ENCODE assay signal across 23 cellular contexts in the genomic region with DNA sequence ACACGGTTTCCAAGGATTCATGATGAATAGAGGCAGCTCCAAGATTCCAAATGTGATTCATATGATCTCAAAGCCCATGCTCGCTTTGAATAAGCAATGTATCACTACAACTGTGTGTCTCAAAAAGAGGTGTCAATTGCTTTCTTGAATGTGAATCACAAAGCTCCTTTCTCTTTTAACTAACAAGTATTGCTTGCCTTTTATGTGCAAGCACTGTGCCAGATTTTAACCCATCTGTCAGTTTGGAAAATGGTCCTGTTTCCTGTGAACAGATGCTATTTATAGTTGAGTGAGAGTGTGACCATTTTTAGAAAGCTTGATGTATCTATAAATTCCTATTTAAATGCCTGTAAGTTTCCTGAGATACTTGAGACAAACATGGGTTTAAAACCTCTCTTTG. TPM values are rescaled to one million over a fixed set of nuclear protein-coding genes. Genes with fewer than 3 reads are reported as not detected.
DNase-seq lines count a peak whose midpoint lies in the region; ATAC-seq and TF ChIP-seq lines count a peak whose summit lies in the region.
"Had no signal": no experiment of that assay in that cellular context is flagged by ENCODE, and none has a peak within 500 bp of the region (broad histone marks: within the 10 kb centered on the region; RNA-seq: fewer than 3 reads in every experiment).

No MANE protein-coding gene starts in this region.

- H3K4me2 ChIP-seq in Loucy (ENCODE audit: low read depth, low read length, poor library complexity, severe bottlenecking) = peak overlapping the region; percentile 29
- H3K4me2 ChIP-seq: GM23338, SK-N-SH had no signal

- H2AFZ ChIP-seq in Loucy (ENCODE audit: low read length) = peak overlapping the region; percentile 39
- H2AFZ ChIP-seq: GM23338 had no signal

- no peaks in the 10 kb centered on the region for H3K9me3 ChIP-seq in Loucy (ENCODE audit: insufficient read depth, low read depth, low read length)
- H3K9me3 ChIP-seq: SK-N-SH had no signal

- no peaks in the 10 kb centered on the region for H3K36me3 Mint-ChIP-seq in brain
- H3K36me3 Mint-ChIP-seq in activated CD4-positive, alpha-beta T cell treated with anti-CD3 and anti-CD28 coated beads, Interleukin-2, amount 10 ng/mL, durations not matched to agents 24 days and 14 days (ENCODE audit: low read depth) = no peaks in the 10 kb centered on the region
- H3K36me3 Mint-ChIP-seq: CD8-positive, alpha-beta memory T cell; IgD-negative memory B cell had no signal

- H3K4me3 Mint-ChIP-seq in brain = peak overlapping the region in 2 of 5 experiments; percentile 48 to 79
- H3K4me3 Mint-ChIP-seq in activated CD4-positive, alpha-beta T cell treated with anti-CD3 and anti-CD28 coated beads, Interleukin-2, amount 10 ng/mL, durations not matched to agents 24 days and 14 days = no peak overlapping the region
- H3K4me3 Mint-ChIP-seq: CD8-positive, alpha-beta memory T cell; GM23338; IgD-negative memory B cell had no signal

- DNase-seq in COLO829 (ENCODE audit: low spot score) = peak; percentile 6
- peak; percentile 69 for DNase-seq in middle frontal gyrus (ENCODE audit: extremely low spot score, low spot score)
- DNase-seq in activated CD4-positive, alpha-beta T cell treated with anti-CD3 and anti-CD28 coated beads, Interleukin-2, amount 10 ng/mL, durations not matched to agents 24 days and 14 days = no peak
- DNase-seq: ACHN; CD8-positive, alpha-beta memory T cell; EL; Karpas-422; NCI-H1436; NCI-H2029 treated with DMSO at 0.1 percent for 48 hours; NCI-H748 treated with DMSO at 0.1 percent for 48 hours; SIG-M5; SK-N-SH had no signal

- H3K4me1 ChIP-seq in Loucy (ENCODE audit: insufficient read depth, low read length, poor library complexity, severe bottlenecking) = peaks cover 25% of the 10 kb centered on the region

- H3K27me3 ChIP-seq in Loucy (ENCODE audit: insufficient read depth, low read length, poor library complexity, severe bottlenecking) = no peaks in the 10 kb centered on the region

- H3K9me2 ChIP-seq in Loucy (replicated peaks; ENCODE audit: low read depth, low read length) = no peaks in the 10 kb centered on the region
- H3K9me2 ChIP-seq: SK-N-SH had no signal

- peaks cover 16% of the 10 kb centered on the region for H3K4me1 Mint-ChIP-seq in brain
- no peaks in the 10 kb centered on the region for H3K4me1 Mint-ChIP-seq in activated CD4-positive, alpha-beta T cell treated with anti-CD3 and anti-CD28 coated beads, Interleukin-2, amount 10 ng/mL, durations not matched to agents 24 days and 14 days
- H3K4me1 Mint-ChIP-seq: CD8-positive, alpha-beta memory T cell; IgD-negative memory B cell had no signal

- TF ChIP-seq CTCF in Loucy (conservative IDR thresholded peaks at IDR 0.05; ENCODE audit: low read length) (no peak), brain (conservative IDR thresholded peaks at IDR 0.05) (no peak)

- H3K79me2 ChIP-seq in Loucy (ENCODE audit: insufficient read depth, low read length) = no peaks in the 10 kb centered on the region

- ATAC-seq in GM19463 (IDR thresholded peaks at IDR 0.05; ENCODE audit: unreplicated experiment) = no peak
- ATAC-seq in GM21390 (IDR thresholded peaks at IDR 0.05; ENCODE audit: unreplicated experiment) = no peak
- ATAC-seq: HCT116, Panc1 had no signal

- H3F3A ChIP-seq in Loucy (ENCODE audit: low read depth) = no peaks in the 10 kb centered on the region

- H3K36me3 ChIP-seq in Loucy (ENCODE audit: insufficient read depth, low read length) = no peaks in the 10 kb centered on the region

- intact Hi-C loops in activated CD4-positive, alpha-beta T cell treated with anti-CD3 and anti-CD28 coated beads, Interleukin-2, amount 10 ng/mL, durations not matched to agents 24 days and 14 days (cut with micrococcal nuclease) = no loop called here

- peak overlapping the region; percentile 0 for H3K4me3 ChIP-seq in Loucy (ENCODE audit: low read length, poor library complexity, severe bottlenecking)
- H3K4me3 ChIP-seq: GM23338 had no signal

- H3K27ac Mint-ChIP-seq in brain = peak overlapping the region in 4 of 5 experiments; percentile 30 to 95 (median 91)
- no peak overlapping the region for H3K27ac Mint-ChIP-seq in activated CD4-positive, alpha-beta T cell treated with anti-CD3 and anti-CD28 coated beads, Interleukin-2, amount 10 ng/mL, durations not matched to agents 24 days and 14 days
- H3K27ac Mint-ChIP-seq: CD8-positive, alpha-beta memory T cell; GM23338; IgD-negative memory B cell had no signal

- no peaks in the 10 kb centered on the region for H4K20me1 ChIP-seq in Loucy (ENCODE audit: insufficient read depth, low read length, poor library complexity, severe bottlenecking)

- H3K27me3 Mint-ChIP-seq in brain = no peaks in the 10 kb centered on the region
- no peaks in the 10 kb centered on the region for H3K27me3 Mint-ChIP-seq in activated CD4-positive, alpha-beta T cell treated with anti-CD3 and anti-CD28 coated beads, Interleukin-2, amount 10 ng/mL, durations not matched to agents 24 days and 14 days

- H3K9ac ChIP-seq in Loucy (ENCODE audit: low read depth, low read length, poor library complexity, severe bottlenecking) = no peak overlapping the region
- H3K9ac ChIP-seq: SK-N-SH had no signal

- peaks cover 0 to 4% (median 0%) of the 10 kb centered on the region in 5 experiments for H3K9me3 Mint-ChIP-seq in brain
- H3K9me3 Mint-ChIP-seq in activated CD4-positive, alpha-beta T cell treated with anti-CD3 and anti-CD28 coated beads, Interleukin-2, amount 10 ng/mL, durations not matched to agents 24 days and 14 days = no peaks in the 10 kb centered on the region
- H3K9me3 Mint-ChIP-seq: GM23338 had no signal

RNA-seq across cellular contexts. Expression of a gene that starts 6.5 kb away (rescaled TPM):
- not detected for polyA plus RNA-seq in brain (ENCODE audit: insufficient read depth, low read depth, low replicate concordance)
- total RNA-seq in activated CD4-positive, alpha-beta T cell treated with anti-CD3 and anti-CD28 coated beads, Interleukin-2, amount 10 ng/mL, durations not matched to agents 24 days and 14 days = not detected in 2 replicates
- total RNA-seq: GM23338; MCF 10A; NCI-H460; T-helper 2 cell treated with Interferon-gamma antibody and Interleukin-4, amounts not matched to agents 100 ng/mL and 5 ng/mL, for 36 hours had no signal
- polyA plus RNA-seq: CD8-positive, alpha-beta memory T cell; GM23338; IgD-negative memory B cell; SK-N-SH had no signal

RNA-seq across cellular contexts. Expression of a gene that starts 19.1 kb away (rescaled TPM):
- polyA plus RNA-seq in brain (ENCODE audit: insufficient read depth, low read depth, low replicate concordance) = not detected
- not detected in 2 replicates for total RNA-seq in activated CD4-positive, alpha-beta T cell treated with anti-CD3 and anti-CD28 coated beads, Interleukin-2, amount 10 ng/mL, durations not matched to agents 24 days and 14 days
- total RNA-seq: CD8-positive, alpha-beta memory T cell; GM23338; MCF 10A; NCI-H460; T-helper 2 cell treated with Interferon-gamma antibody and Interleukin-4, amounts not matched to agents 100 ng/mL and 5 ng/mL, for 36 hours had no signal
- polyA plus RNA-seq: CD8-positive, alpha-beta memory T cell; GM23338; IgD-negative memory B cell; SK-N-SH had no signal
